ENCODE assay signal across 8 cellular contexts in the genomic region with DNA sequence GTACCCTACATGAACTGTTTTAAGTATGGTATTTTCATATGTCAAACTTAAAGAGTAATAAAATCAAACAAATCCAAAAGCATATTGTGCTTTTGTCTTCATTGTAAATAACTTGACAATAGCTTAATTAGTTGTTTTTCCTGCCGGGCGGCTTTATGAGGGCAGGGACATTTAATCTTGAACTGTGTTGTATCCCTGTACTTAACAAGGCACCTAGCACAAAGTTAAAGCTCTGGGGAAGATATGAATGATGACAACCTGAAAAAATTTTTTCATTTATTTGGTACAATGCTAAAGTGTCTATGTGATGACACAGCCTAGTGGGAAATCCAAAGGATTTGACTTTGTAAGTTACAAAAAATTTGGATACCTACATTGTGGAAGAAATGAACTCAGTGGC. TPM values are rescaled to one million over a fixed set of nuclear protein-coding genes. Genes with fewer than 3 reads are reported as not detected.
DNase-seq lines count a peak whose midpoint lies in the region; ATAC-seq and TF ChIP-seq lines count a peak whose summit lies in the region.

No MANE protein-coding gene starts in this region.

- H3K4me1 ChIP-seq in thoracic aorta (ENCODE audit: control insufficient read depth in 1 of 2, low read depth in 2 of 2), result peaks cover 4 to 10% of the 10 kb centered on the region in 2 donors

- peaks cover 2% of the 10 kb centered on the region for H3K36me3 Mint-ChIP-seq in activated CD4-positive, alpha-beta T cell treated with anti-CD3 and anti-CD28 coated beads, Interleukin-2, amount 10 ng/mL, durations not matched to agents 7 days and 5 days (ENCODE audit: low read depth)
- peaks cover 1% of the 10 kb centered on the region for H3K36me3 Mint-ChIP-seq in activated naive CD8-positive, alpha-beta T cell treated with anti-CD3 and anti-CD28 coated beads, Interleukin-2, amount 10 ng/mL, durations not matched to agents 7 days and 5 days

- H3K9me3 ChIP-seq in thoracic aorta, result no peaks in the 10 kb centered on the region

- POLR2A ChIA-PET in activated CD4-positive, alpha-beta T cell treated with anti-CD3 and anti-CD28 coated beads, Interleukin-2, amount 10 ng/mL, durations not matched to agents 7 days and 5 days (lab: Charles Lee), result no interaction called here
- POLR2A ChIA-PET in activated naive CD8-positive, alpha-beta T cell treated with anti-CD3 and anti-CD28 coated beads, Interleukin-2, amount 10 ng/mL, durations not matched to agents 7 days and 5 days (lab: Charles Lee), result interaction anchor here (0.5 kb wide), 1 partner anchor 1505 kb away, joined by 3 read pairs; no protein-coding TSS in a partner anchor

- peak overlapping the region; percentile 91 for H3K4me3 Mint-ChIP-seq in activated CD4-positive, alpha-beta T cell treated with anti-CD3 and anti-CD28 coated beads, Interleukin-2, amount 10 ng/mL, durations not matched to agents 7 days and 5 days
- H3K4me3 Mint-ChIP-seq in activated naive CD8-positive, alpha-beta T cell treated with anti-CD3 and anti-CD28 coated beads, Interleukin-2, amount 10 ng/mL, durations not matched to agents 7 days and 5 days, result peak overlapping the region; percentile 95

- no peak for DNase-seq in activated CD4-positive, alpha-beta T cell treated with anti-CD3 and anti-CD28 coated beads, Interleukin-2, amount 10 ng/mL, durations not matched to agents 7 days and 5 days
- no peak for DNase-seq in activated CD4-positive, alpha-beta T cell treated with anti-CD3 and anti-CD28 coated beads, Interleukin-2, amount 50 U/mL, for 48 hours
- no peak for DNase-seq in activated naive CD8-positive, alpha-beta T cell treated with anti-CD3 and anti-CD28 coated beads, Interleukin-2, amount 10 ng/mL, durations not matched to agents 7 days and 5 days
- DNase-seq in kidney epithelial cell (ENCODE audit: low read depth) (no peak), thoracic aorta (ENCODE audit: low spot score) (no peak), NCI-H345 treated with DMSO at 0.1 percent for 48 hours (lab: John Stamatoyannopoulos, UW; ENCODE audit: unreplicated experiment) (no peak), amygdala (lab: John Stamatoyannopoulos, UW) (no peak), hippocampal formation (lab: John Stamatoyannopoulos, UW) (no peak)

- CTCF ChIA-PET in activated CD4-positive, alpha-beta T cell treated with anti-CD3 and anti-CD28 coated beads, Interleukin-2, amount 10 ng/mL, durations not matched to agents 7 days and 5 days (lab: Charles Lee), result interaction anchor here (0.9 to 1.0 kb wide), 2 partner anchors 14 to 27 kb away, joined by 3 read pairs; no protein-coding TSS in a partner anchor

- H3K4me3 ChIP-seq in kidney epithelial cell (ENCODE audit: low read depth, low read length) (peak overlapping the region; percentile 93), thoracic aorta (peak overlapping the region; percentile 81)

- H3K36me3 ChIP-seq in kidney epithelial cell (ENCODE audit: control insufficient read depth, insufficient read depth, low read length) (no peaks in the 10 kb centered on the region), thoracic aorta (no peaks in the 10 kb centered on the region)

- peaks cover 1% of the 10 kb centered on the region for H3K27me3 Mint-ChIP-seq in activated CD4-positive, alpha-beta T cell treated with anti-CD3 and anti-CD28 coated beads, Interleukin-2, amount 10 ng/mL, durations not matched to agents 7 days and 5 days
- peaks cover 9% of the 10 kb centered on the region for H3K27me3 Mint-ChIP-seq in activated naive CD8-positive, alpha-beta T cell treated with anti-CD3 and anti-CD28 coated beads, Interleukin-2, amount 10 ng/mL, durations not matched to agents 7 days and 5 days

- TF ChIP-seq CTCF in kidney epithelial cell (IDR thresholded peaks at IDR 0.05; ENCODE audit: insufficient read depth, low read length, poor library complexity, severe bottlenecking), result no peak
- no peak for TF ChIP-seq CTCF in thoracic aorta (IDR thresholded peaks at IDR 0.05)

- peaks cover 36% of the 10 kb centered on the region for H3K4me1 Mint-ChIP-seq in activated CD4-positive, alpha-beta T cell treated with anti-CD3 and anti-CD28 coated beads, Interleukin-2, amount 10 ng/mL, durations not matched to agents 7 days and 5 days
- peaks cover 11% of the 10 kb centered on the region for H3K4me1 Mint-ChIP-seq in activated naive CD8-positive, alpha-beta T cell treated with anti-CD3 and anti-CD28 coated beads, Interleukin-2, amount 10 ng/mL, durations not matched to agents 7 days and 5 days

- ATAC-seq in activated naive CD8-positive, alpha-beta T cell treated with anti-CD3 and anti-CD28 coated beads, Interleukin-2, amount 10 ng/mL, durations not matched to agents 7 days and 5 days (ENCODE audit: low read depth), result no peak
- ATAC-seq in thoracic aorta (ENCODE audit: insufficient number of reproducible peaks, low FRiP score, low read depth), result no peak

- peak overlapping the region; percentile 52 for H3K27ac Mint-ChIP-seq in activated CD4-positive, alpha-beta T cell treated with anti-CD3 and anti-CD28 coated beads, Interleukin-2, amount 10 ng/mL, durations not matched to agents 7 days and 5 days
- H3K27ac Mint-ChIP-seq in activated naive CD8-positive, alpha-beta T cell treated with anti-CD3 and anti-CD28 coated beads, Interleukin-2, amount 10 ng/mL, durations not matched to agents 7 days and 5 days, result no peak overlapping the region

- no peaks in the 10 kb centered on the region for H3K9me3 Mint-ChIP-seq in activated CD4-positive, alpha-beta T cell treated with anti-CD3 and anti-CD28 coated beads, Interleukin-2, amount 10 ng/mL, durations not matched to agents 7 days and 5 days
- no peaks in the 10 kb centered on the region for H3K9me3 Mint-ChIP-seq in activated naive CD8-positive, alpha-beta T cell treated with anti-CD3 and anti-CD28 coated beads, Interleukin-2, amount 10 ng/mL, durations not matched to agents 7 days and 5 days

- H3K27ac ChIP-seq in thoracic aorta, result peak overlapping the region in 1 of 2 donors; percentile 39

- H3K27me3 ChIP-seq in kidney epithelial cell (ENCODE audit: control insufficient read depth, insufficient read depth, low read length) (no peaks in the 10 kb centered on the region), thoracic aorta (replicated peaks; ENCODE audit: insufficient read depth) (no peaks in the 10 kb centered on the region)

RNA-seq across cellular contexts. Expression of a gene that starts 0.5 kb away (rescaled TPM):
- total RNA-seq in activated CD4-positive, alpha-beta T cell treated with anti-CD3 and anti-CD28 coated beads, Interleukin-2, amount 10 ng/mL, durations not matched to agents 7 days and 5 days, result 10 to 100 TPM; 11.9 to 13.1 TPM
- 10 to 100 TPM; 19.3 to 20.5 TPM for total RNA-seq in activated naive CD8-positive, alpha-beta T cell treated with anti-CD3 and anti-CD28 coated beads, Interleukin-2, amount 10 ng/mL, durations not matched to agents 7 days and 5 days
- total RNA-seq in kidney epithelial cell, result 11.2 and 18.9 TPM in 2 replicates
- 10 to 100 TPM; 17.0 to 20.7 TPM for total RNA-seq in thoracic aorta
